ENCODE assay signal across 2 cellular contexts in the genomic region with DNA sequence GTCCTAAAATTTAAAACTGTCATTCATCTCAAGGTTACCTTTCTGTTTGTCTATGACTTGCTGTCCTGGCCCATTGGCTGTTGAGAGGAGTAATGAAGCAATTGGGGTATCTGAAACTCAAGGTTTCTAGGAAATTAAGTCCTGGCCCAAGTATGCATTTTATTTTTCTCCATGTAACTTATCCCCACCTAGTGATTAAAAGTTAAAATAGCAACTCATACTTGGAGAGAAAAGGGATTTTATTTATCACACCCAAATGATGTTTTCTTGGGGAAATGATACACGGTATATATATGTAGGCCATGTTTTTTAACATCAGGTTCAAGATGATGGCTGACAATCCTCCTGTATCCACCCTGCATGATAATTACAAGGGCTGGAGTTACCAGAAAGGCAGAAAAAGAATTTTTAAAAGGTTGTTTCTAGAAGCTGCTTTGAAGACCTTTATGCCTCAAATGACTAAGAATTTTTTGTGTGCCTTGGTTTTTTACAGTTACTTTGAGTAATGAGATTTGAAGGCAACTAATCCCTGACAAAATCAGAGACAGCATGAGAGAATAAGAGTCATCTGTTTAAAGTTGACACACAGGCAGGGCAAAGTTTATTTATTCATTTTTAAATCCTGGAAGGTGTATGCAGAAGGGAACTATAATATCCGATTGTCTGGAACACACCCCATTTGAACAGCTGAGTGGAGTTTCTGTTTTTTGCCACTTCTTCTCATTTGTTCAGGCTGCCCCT.
TF ChIP-seq lines count a peak whose summit lies in the region.

No MANE protein-coding gene starts in this region.

TF ChIP-seq in HCT116, 20 proteins besides CTCF, POLR2A, EP300 and RAD21 (continued from another document):
- TF ChIP-seq, protein P1, sequence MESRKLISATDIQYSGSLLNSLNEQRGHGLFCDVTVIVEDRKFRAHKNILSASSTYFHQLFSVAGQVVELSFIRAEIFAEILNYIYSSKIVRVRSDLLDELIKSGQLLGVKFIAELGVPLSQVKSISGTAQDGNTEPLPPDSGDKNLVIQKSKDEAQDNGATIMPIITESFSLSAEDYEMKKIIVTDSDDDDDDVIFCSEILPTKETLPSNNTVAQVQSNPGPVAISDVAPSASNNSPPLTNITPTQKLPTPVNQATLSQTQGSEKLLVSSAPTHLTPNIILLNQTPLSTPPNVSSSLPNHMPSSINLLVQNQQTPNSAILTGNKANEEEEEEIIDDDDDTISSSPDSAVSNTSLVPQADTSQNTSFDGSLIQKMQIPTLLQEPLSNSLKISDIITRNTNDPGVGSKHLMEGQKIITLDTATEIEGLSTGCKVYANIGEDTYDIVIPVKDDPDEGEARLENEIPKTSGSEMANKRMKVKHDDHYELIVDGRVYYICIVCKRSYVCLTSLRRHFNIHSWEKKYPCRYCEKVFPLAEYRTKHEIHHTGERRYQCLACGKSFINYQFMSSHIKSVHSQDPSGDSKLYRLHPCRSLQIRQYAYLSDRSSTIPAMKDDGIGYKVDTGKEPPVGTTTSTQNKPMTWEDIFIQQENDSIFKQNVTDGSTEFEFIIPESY (IDR thresholded peaks at IDR 0.05; ENCODE audit: extremely low read depth, insufficient replicate concordance, low read length), result no peak
- TF ChIP-seq, protein P2, sequence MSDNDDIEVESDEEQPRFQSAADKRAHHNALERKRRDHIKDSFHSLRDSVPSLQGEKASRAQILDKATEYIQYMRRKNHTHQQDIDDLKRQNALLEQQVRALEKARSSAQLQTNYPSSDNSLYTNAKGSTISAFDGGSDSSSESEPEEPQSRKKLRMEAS (IDR thresholded peaks at IDR 0.05), result no peak
- TF ChIP-seq YY1 (IDR thresholded peaks at IDR 0.05; ENCODE audit: extremely low read depth, insufficient replicate concordance, low read depth, low read length), result no peak
- TF ChIP-seq TCF7L2 (IDR thresholded peaks at IDR 0.05; ENCODE audit: borderline replicate concordance, extremely low read depth, insufficient read depth, insufficient read length), result no peak
- no peak for TF ChIP-seq SIN3A (IDR thresholded peaks at IDR 0.05; ENCODE audit: low read depth)

TF ChIP-seq in SK-N-SH, 30 proteins besides CTCF, POLR2A, EP300 and RAD21 (continued from another document):
- TF ChIP-seq, protein P3, sequence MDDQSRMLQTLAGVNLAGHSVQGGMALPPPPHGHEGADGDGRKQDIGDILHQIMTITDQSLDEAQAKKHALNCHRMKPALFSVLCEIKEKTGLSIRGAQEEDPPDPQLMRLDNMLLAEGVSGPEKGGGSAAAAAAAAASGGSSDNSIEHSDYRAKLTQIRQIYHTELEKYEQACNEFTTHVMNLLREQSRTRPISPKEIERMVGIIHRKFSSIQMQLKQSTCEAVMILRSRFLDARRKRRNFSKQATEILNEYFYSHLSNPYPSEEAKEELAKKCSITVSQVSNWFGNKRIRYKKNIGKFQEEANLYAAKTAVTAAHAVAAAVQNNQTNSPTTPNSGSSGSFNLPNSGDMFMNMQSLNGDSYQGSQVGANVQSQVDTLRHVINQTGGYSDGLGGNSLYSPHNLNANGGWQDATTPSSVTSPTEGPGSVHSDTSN (IDR thresholded peaks at IDR 0.05), result no peak
- TF ChIP-seq MEF2A (IDR thresholded peaks at IDR 0.05; ENCODE audit: borderline replicate concordance, low read depth), result no peak
- no peak for TF ChIP-seq NRF1 (IDR thresholded peaks at IDR 0.05; ENCODE audit: low read depth, low read length)
- no peak for TF ChIP-seq ELF1 (IDR thresholded peaks at IDR 0.05)
- no peak for TF ChIP-seq JUND (IDR thresholded peaks at IDR 0.05)
- TF ChIP-seq, protein P4, sequence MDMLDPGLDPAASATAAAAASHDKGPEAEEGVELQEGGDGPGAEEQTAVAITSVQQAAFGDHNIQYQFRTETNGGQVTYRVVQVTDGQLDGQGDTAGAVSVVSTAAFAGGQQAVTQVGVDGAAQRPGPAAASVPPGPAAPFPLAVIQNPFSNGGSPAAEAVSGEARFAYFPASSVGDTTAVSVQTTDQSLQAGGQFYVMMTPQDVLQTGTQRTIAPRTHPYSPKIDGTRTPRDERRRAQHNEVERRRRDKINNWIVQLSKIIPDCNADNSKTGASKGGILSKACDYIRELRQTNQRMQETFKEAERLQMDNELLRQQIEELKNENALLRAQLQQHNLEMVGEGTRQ (IDR thresholded peaks at IDR 0.05; ENCODE audit: borderline replicate concordance, low read depth, low read length), result no peak
- no peak for TF ChIP-seq TEAD4 (IDR thresholded peaks at IDR 0.05; ENCODE audit: borderline replicate concordance, insufficient read depth)
- TF ChIP-seq, protein P1 (IDR thresholded peaks at IDR 0.05; ENCODE audit: borderline replicate concordance, low read depth), result no peak
